8 cellular contexts compared by ENCODE assay signal in the genomic region with DNA sequence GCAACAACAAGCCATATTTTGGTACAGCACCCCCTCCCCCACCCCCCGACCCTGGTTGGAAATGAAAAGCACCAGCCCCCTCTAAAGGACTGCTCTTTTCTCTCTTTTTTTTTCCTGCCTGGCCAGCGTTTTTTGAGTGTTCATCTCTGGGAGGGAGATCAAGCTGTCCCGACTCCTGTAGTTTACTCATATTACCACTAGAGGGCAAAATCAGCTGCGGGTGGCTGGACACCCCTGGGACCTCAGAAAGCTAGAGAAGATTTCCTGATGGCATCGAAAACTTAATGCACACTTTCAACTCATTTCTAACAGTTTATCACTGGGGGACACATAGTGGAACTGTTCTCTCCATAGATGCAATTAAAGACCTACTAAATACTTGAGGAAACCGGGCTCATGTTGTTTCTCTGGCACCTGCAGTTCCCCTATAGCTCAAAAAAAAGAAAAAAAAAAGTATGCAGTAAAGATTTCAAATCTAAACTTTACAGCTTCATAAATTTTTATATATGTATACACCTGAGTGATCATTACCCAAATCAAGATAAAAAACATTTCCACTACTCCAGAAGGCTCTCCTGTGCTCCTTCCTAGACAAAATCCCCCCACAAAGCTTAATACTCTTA. TPM values are rescaled to one million over a fixed set of nuclear protein-coding genes. Genes with fewer than 3 reads are reported as not detected.
DNase-seq lines count a peak whose midpoint lies in the region; ATAC-seq and TF ChIP-seq lines count a peak whose summit lies in the region.

No MANE protein-coding gene starts in this region.

- no peaks in the 10 kb centered on the region for H3K27me3 ChIP-seq in iPS DF 6.9 (ENCODE audit: control insufficient read depth, insufficient read depth, low read length)

- H3K36me3 Mint-ChIP-seq in brain = no peaks in the 10 kb centered on the region

- H3K4me3 ChIP-seq in iPS DF 6.9 (ENCODE audit: low read length) = no peak overlapping the region

- no peaks in the 10 kb centered on the region for H3K27me3 Mint-ChIP-seq in brain

- DNase-seq in SIG-M5 treated with dmso at 0.1 percent for 504 hours (lab: John Stamatoyannopoulos, UW; ENCODE audit: unreplicated experiment) (peak; percentile 73), SIG-M5 (lab: John Stamatoyannopoulos, UW) (no peak), NCI-H187 treated with DMSO at 0.1 percent for 48 hours (lab: John Stamatoyannopoulos, UW) (peak; percentile 2), T1000 (lab: John Stamatoyannopoulos, UW) (peak; percentile 21), iPS DF 6.9 (ENCODE audit: low read depth, low spot score) (peak; percentile 39)
- peak; percentile 12 to 38 (median 16) for DNase-seq in stimulated activated CD4-positive, alpha-beta T cell treated with anti-CD3 and anti-CD28 coated beads, Interleukin-12 subunit alpha, Interleukin-12 subunit beta, amount 100 ng/mL, for 48 hours (ENCODE audit: low read depth in 2 of 3, low spot score in 1 of 3)

- H3K27ac ChIP-seq in iPS DF 6.9 (ENCODE audit: low read length) = no peak overlapping the region

- H3K4me3 Mint-ChIP-seq in brain = peak overlapping the region in 3 of 5 experiments; percentile 1 to 30 (median 27)

- H3K9me3 Mint-ChIP-seq in brain = no peaks in the 10 kb centered on the region

- WGBS in iPS DF 6.9 (ENCODE audit: insufficient coverage, insufficient read length) = no CpG with 5 or more reads among the region's 6 CpGs

- peaks cover 19% of the 10 kb centered on the region for H3K4me1 Mint-ChIP-seq in brain

- no peaks in the 10 kb centered on the region for H3K4me1 ChIP-seq in iPS DF 6.9 (ENCODE audit: control insufficient read depth, insufficient read depth, low read length)

- no peak overlapping the region for H3K27ac Mint-ChIP-seq in brain

- ATAC-seq in GM21423 (IDR thresholded peaks at IDR 0.05; ENCODE audit: unreplicated experiment) = no peak

- peak; percentile 84 to 85 for TF ChIP-seq CTCF in brain (conservative IDR thresholded peaks at IDR 0.05)

- H3K9me3 ChIP-seq in iPS DF 6.9 (ENCODE audit: control insufficient read depth, insufficient read depth, low read length) = no peaks in the 10 kb centered on the region

- no peaks in the 10 kb centered on the region for H3K36me3 ChIP-seq in iPS DF 6.9 (ENCODE audit: control insufficient read depth, insufficient read depth, low read length)

RNA-seq across cellular contexts. Expression of a gene that starts 24.4 kb away (rescaled TPM):
- polyA plus RNA-seq in brain (ENCODE audit: insufficient read depth, low read depth, low replicate concordance) = 11.9 TPM

RNA-seq across cellular contexts. Expression of a gene that starts 38.5 kb away (rescaled TPM):
- 132 TPM for polyA plus RNA-seq in brain (ENCODE audit: insufficient read depth, low read depth, low replicate concordance)
